In the genomic region with DNA sequence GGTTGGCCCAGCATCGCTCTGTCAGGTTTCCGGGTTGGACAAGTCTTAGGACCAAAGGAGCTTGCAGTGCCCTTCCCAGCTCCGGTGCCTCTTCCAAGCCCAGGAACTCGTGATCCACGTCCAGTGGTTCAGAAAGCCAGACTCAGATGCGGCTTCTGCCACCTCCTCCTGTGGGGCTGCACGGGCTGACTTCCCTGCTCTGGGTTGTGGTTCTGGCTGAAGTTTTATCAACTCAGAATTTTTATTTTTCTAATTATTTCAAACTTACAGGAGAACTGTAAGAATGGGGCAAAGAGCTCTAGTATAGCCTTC, we compare ENCODE assay signal across 18 cellular contexts.
DNase-seq lines count a peak whose midpoint lies in the region; ATAC-seq, FAIRE-seq and TF ChIP-seq lines count a peak whose summit lies in the region.
"Had no signal": no experiment of that assay in that cellular context is flagged by ENCODE, and none has a peak within 500 bp of the region (broad histone marks: within the 10 kb centered on the region; RNA-seq: fewer than 3 reads in every experiment).

No MANE protein-coding gene starts in this region.

- H3K27me3 ChIP-seq in right cardiac atrium (ENCODE audit: control insufficient read depth, insufficient read depth) = no peaks in the 10 kb centered on the region
- no peaks in the 10 kb centered on the region for H3K27me3 ChIP-seq in right atrium auricular region
- no peaks in the 10 kb centered on the region for H3K27me3 ChIP-seq in K562 (ENCODE audit: control insufficient read depth in 2 of 2, insufficient read depth in 2 of 2, low read length in 2 of 2)
- no peaks in the 10 kb centered on the region for H3K27me3 ChIP-seq in transverse colon
- no peaks in the 10 kb centered on the region for H3K27me3 ChIP-seq in foreskin keratinocyte
- no peaks in the 10 kb centered on the region for H3K27me3 ChIP-seq in SK-N-SH (ENCODE audit: insufficient read depth)
- H3K27me3 ChIP-seq: SJCRH30 had no signal

- DNase-seq in right cardiac atrium (no peak), right atrium auricular region (ENCODE audit: low spot score) (no peak), K562 (ENCODE audit: extremely low read depth in 1 of 4, low spot score in 3 of 4) (no peak), transverse colon (no peak), foreskin keratinocyte (no peak), SK-N-SH (no peak)
- DNase-seq in natural killer cell treated with Interleukin-12 subunit alpha and Interleukin-12 subunit beta and Interleukin-15 and Interleukin-18, amount 100 ng/mL, for 72 hours (ENCODE audit: low spot score) = no peak
- DNase-seq in activated CD8-positive, alpha-beta T cell treated with anti-CD3 and anti-CD28 coated beads, Interleukin-2, amount 10 ng/mL, durations not matched to agents 7 days and 5 days = no peak
- DNase-seq: CD4-positive, alpha-beta memory T cell; DMS153; GF-D8; GM23248; HCEC 1CT; NCI-H1436; NCI-H1930; NCI-H526; SJCRH30 had no signal

- 78% methylated on average over 7 of the region's 7 CpGs for WGBS in right cardiac atrium
- WGBS in K562 (ENCODE audit: insufficient coverage, low coverage, missing lambda C conversion rate) = 92% methylated on average over 7 of the region's 7 CpGs
- 100% methylated on average over 2 to 7 of the region's 7 CpGs for WGBS in transverse colon (ENCODE audit: low coverage in 1 of 2), 2 donors
- 100% methylated on average over 5 of the region's 7 CpGs for WGBS in SK-N-SH (ENCODE audit: low lambda C conversion rate)

- POLR2A ChIA-PET in K562 (lab: Yijun Ruan, JAX) = interaction anchor here (0.6 to 11.2 kb wide), 23 partner anchors 10 to 554 kb away, joined by 3 to 193 read pairs (median 5); a partner anchor contains a TSS
- POLR2A ChIA-PET in activated CD8-positive, alpha-beta T cell treated with anti-CD3 and anti-CD28 coated beads, Interleukin-2, amount 10 ng/mL, durations not matched to agents 7 days and 5 days (lab: Charles Lee) = no interaction called here
- POLR2A ChIA-PET in SK-N-SH (lab: Yijun Ruan, JAX) = no interaction called here

- no peaks in the 10 kb centered on the region for H3K9me3 ChIP-seq in right cardiac atrium (ENCODE audit: control insufficient read depth, low read length)
- no peaks in the 10 kb centered on the region for H3K9me3 ChIP-seq in right atrium auricular region
- H3K9me3 ChIP-seq in K562 (replicated peaks; ENCODE audit: control insufficient read depth, insufficient read depth, low read depth, low read length) = no peaks in the 10 kb centered on the region
- H3K9me3 ChIP-seq in transverse colon = no peaks in the 10 kb centered on the region
- H3K9me3 ChIP-seq in SK-N-SH = no peaks in the 10 kb centered on the region
- H3K9me3 ChIP-seq: A549, SJCRH30 had no signal

- H4K20me1 ChIP-seq in K562 (replicated peaks; ENCODE audit: control insufficient read depth, insufficient read depth, low read length) (peaks cover 52% of the 10 kb centered on the region), SK-N-SH (ENCODE audit: insufficient read depth) (no peaks in the 10 kb centered on the region)

- peak overlapping the region; percentile 42 for H3K4me3 Mint-ChIP-seq in natural killer cell treated with Interleukin-12 subunit alpha and Interleukin-12 subunit beta and Interleukin-15 and Interleukin-18, amount 100 ng/mL, for 72 hours
- H3K4me3 Mint-ChIP-seq in activated CD8-positive, alpha-beta T cell treated with anti-CD3 and anti-CD28 coated beads, Interleukin-2, amount 10 ng/mL, durations not matched to agents 7 days and 5 days = no peak overlapping the region
- H3K4me3 Mint-ChIP-seq: CD4-positive, alpha-beta memory T cell had no signal

- TF ChIP-seq POLR2A in K562 (conservative IDR thresholded peaks at IDR 0.05) (no peak), transverse colon (IDR thresholded peaks at IDR 0.05) (no peak)

- no peak for TF ChIP-seq RAD21 in K562 (CRISPR knock-in tag; conservative IDR thresholded peaks at IDR 0.05 in 1 of 2, IDR thresholded peaks at IDR 0.05 in 1 of 2)
- no peak for TF ChIP-seq RAD21 in SK-N-SH (IDR thresholded peaks at IDR 0.05; ENCODE audit: low read length)

- no peak for FAIRE-seq in K562 (lab: Jason Lieb, UNC)
- FAIRE-seq: A549 had no signal

- peaks cover 36 to 37% of the 10 kb centered on the region in 2 donors for H3K4me1 Mint-ChIP-seq in natural killer cell treated with Interleukin-12 subunit alpha and Interleukin-12 subunit beta and Interleukin-15 and Interleukin-18, amount 100 ng/mL, for 72 hours (ENCODE audit: low read depth in 2 of 2)
- H3K4me1 Mint-ChIP-seq in activated CD8-positive, alpha-beta T cell treated with anti-CD3 and anti-CD28 coated beads, Interleukin-2, amount 10 ng/mL, durations not matched to agents 7 days and 5 days (ENCODE audit: low read depth) = peaks cover 23% of the 10 kb centered on the region

- ATAC-seq in right cardiac atrium (no peak), K562 (no peak), foreskin keratinocyte (no peak)
- no peak for ATAC-seq in natural killer cell treated with Interleukin-12 subunit alpha and Interleukin-12 subunit beta and Interleukin-15 and Interleukin-18, amount 100 ng/mL, for 72 hours
- ATAC-seq in activated CD8-positive, alpha-beta T cell treated with anti-CD3 and anti-CD28 coated beads, Interleukin-2, amount 10 ng/mL, durations not matched to agents 7 days and 5 days = no peak
- ATAC-seq: A549 had no signal

- H3F3A ChIP-seq in SK-N-SH (replicated peaks; ENCODE audit: insufficient read depth) = no peaks in the 10 kb centered on the region

- no peaks in the 10 kb centered on the region for H3K9me3 Mint-ChIP-seq in natural killer cell treated with Interleukin-12 subunit alpha and Interleukin-12 subunit beta and Interleukin-15 and Interleukin-18, amount 100 ng/mL, for 72 hours
- no peaks in the 10 kb centered on the region for H3K9me3 Mint-ChIP-seq in activated CD8-positive, alpha-beta T cell treated with anti-CD3 and anti-CD28 coated beads, Interleukin-2, amount 10 ng/mL, durations not matched to agents 7 days and 5 days (ENCODE audit: insufficient read depth)

- H3K4me1 ChIP-seq in right cardiac atrium (ENCODE audit: control insufficient read depth, insufficient read depth, low read length) = peaks cover 2% of the 10 kb centered on the region
- no peaks in the 10 kb centered on the region for H3K4me1 ChIP-seq in right atrium auricular region
- H3K4me1 ChIP-seq in K562 (replicated peaks in 1 of 2; ENCODE audit: control insufficient read depth in 2 of 2, insufficient read depth in 2 of 2, low read length in 2 of 2) = peaks cover 4 to 45% of the 10 kb centered on the region in 2 experiments; a peak in 4 of 5 replicates
- no peaks in the 10 kb centered on the region for H3K4me1 ChIP-seq in transverse colon
- H3K4me1 ChIP-seq in foreskin keratinocyte = no peaks in the 10 kb centered on the region
- H3K4me1 ChIP-seq in SK-N-SH (ENCODE audit: control insufficient read depth in 1 of 2, insufficient read depth in 2 of 2, low read depth in 1 of 2, low read length in 1 of 2) = peaks cover 0 to 27% of the 10 kb centered on the region in 2 experiments; a peak in 1 of 4 replicates
- H3K4me1 ChIP-seq: A549, SJCRH30 had no signal

- peaks cover 22% of the 10 kb centered on the region for H3K9me1 ChIP-seq in K562 (ENCODE audit: control insufficient read depth, insufficient read depth, low read length)

- H3K27ac Mint-ChIP-seq in natural killer cell treated with Interleukin-12 subunit alpha and Interleukin-12 subunit beta and Interleukin-15 and Interleukin-18, amount 100 ng/mL, for 72 hours = peak overlapping the region; percentile 73 to 78
- H3K27ac Mint-ChIP-seq in activated CD8-positive, alpha-beta T cell treated with anti-CD3 and anti-CD28 coated beads, Interleukin-2, amount 10 ng/mL, durations not matched to agents 7 days and 5 days = no peak overlapping the region

- H3K36me3 Mint-ChIP-seq in natural killer cell treated with Interleukin-12 subunit alpha and Interleukin-12 subunit beta and Interleukin-15 and Interleukin-18, amount 100 ng/mL, for 72 hours = no peaks in the 10 kb centered on the region
- no peaks in the 10 kb centered on the region for H3K36me3 Mint-ChIP-seq in activated CD8-positive, alpha-beta T cell treated with anti-CD3 and anti-CD28 coated beads, Interleukin-2, amount 10 ng/mL, durations not matched to agents 7 days and 5 days (ENCODE audit: low read depth)

- peak overlapping the region in 1 of 2 experiments; percentile 22; a peak in 2 of 4 replicates for H3K9ac ChIP-seq in K562 (ENCODE audit: insufficient read depth in 1 of 2, low read depth in 2 of 2, low read length in 2 of 2)
- H3K9ac ChIP-seq in SK-N-SH = no peak overlapping the region
- H3K9ac ChIP-seq: GM23248 had no signal

- no peaks in the 10 kb centered on the region for H3K27me3 Mint-ChIP-seq in natural killer cell treated with Interleukin-12 subunit alpha and Interleukin-12 subunit beta and Interleukin-15 and Interleukin-18, amount 100 ng/mL, for 72 hours
- H3K27me3 Mint-ChIP-seq in activated CD8-positive, alpha-beta T cell treated with anti-CD3 and anti-CD28 coated beads, Interleukin-2, amount 10 ng/mL, durations not matched to agents 7 days and 5 days (ENCODE audit: low read depth) = no peaks in the 10 kb centered on the region
- H3K27me3 Mint-ChIP-seq: CD4-positive, alpha-beta memory T cell had no signal

- no TSS peak for BruUV-seq in K562 (replicated peaks; lab: Mats Ljungman, UMichigan)

- in situ Hi-C loops in K562 (cut with MboI) = no loop called here
- in situ Hi-C loops in transverse colon (cut with MboI; ENCODE audit: low pct_ligation_motif_present in 1 of 4, low pct_unique_long_range_greater_than_20kb in 1 of 4, low sequenced_read_pairs in 3 of 4) = no loop called here

- intact Hi-C loops in right cardiac atrium (cut with DNase I) = no loop called here
- intact Hi-C loops in K562 (cut with micrococcal nuclease) = no loop called here
- intact Hi-C loops in transverse colon (cut with DNase I; ENCODE audit: low total_unique reads) = no loop called here

- TF ChIP-seq EP300 in K562 (IDR thresholded peaks at IDR 0.05; ENCODE audit: low read length) (no peak), transverse colon (IDR thresholded peaks at IDR 0.05; ENCODE audit: low read depth) (no peak), SK-N-SH (IDR thresholded peaks at IDR 0.05; ENCODE audit: borderline replicate concordance in 1 of 2, low read depth in 1 of 2, low read length in 1 of 2) (no peak)

- H3K9me2 ChIP-seq in SK-N-SH = no peaks in the 10 kb centered on the region

- TF ChIP-seq CTCF in right atrium auricular region (IDR thresholded peaks at IDR 0.05) (no peak), K562 (IDR thresholded peaks at IDR 0.05 in 2 of 3, conservative IDR thresholded peaks at IDR 0.05 in 1 of 3; ENCODE audit: insufficient read depth in 2 of 3, low read depth in 1 of 3, low read length in 3 of 3) (no peak), transverse colon (IDR thresholded peaks at IDR 0.05) (no peak), foreskin keratinocyte (conservative IDR thresholded peaks at IDR 0.05) (no peak), SK-N-SH (IDR thresholded peaks at IDR 0.05) (no peak)

- H3K4me3 ChIP-seq in right cardiac atrium (ENCODE audit: low read length) = no peak overlapping the region
- no peak overlapping the region for H3K4me3 ChIP-seq in right atrium auricular region
- no peak overlapping the region for H3K4me3 ChIP-seq in K562
- H3K4me3 ChIP-seq in transverse colon = no peak overlapping the region
- no peak overlapping the region for H3K4me3 ChIP-seq in SK-N-SH (ENCODE audit: low read depth in 2 of 2, low read length in 1 of 2)
- H3K4me3 ChIP-seq: A549, GM23248, SJCRH30 had no signal

- H3K27ac ChIP-seq in right cardiac atrium (ENCODE audit: low read length) (peak overlapping the region; percentile 62), right atrium auricular region (no peak overlapping the region), K562 (ENCODE audit: extremely low read depth, low read depth, low read length) (no peak overlapping the region), transverse colon (no peak overlapping the region), foreskin keratinocyte (no peak overlapping the region), SK-N-SH (ENCODE audit: low read depth in 2 of 2, low read length in 1 of 2) (no peak overlapping the region)
- H3K27ac ChIP-seq: A549, GM23248, SJCRH30 had no signal

- CTCF ChIA-PET in K562 (lab: Yijun Ruan, JAX; ENCODE audit: low intra/inter-chr PET ratio) = no interaction called here
- CTCF ChIA-PET in activated CD8-positive, alpha-beta T cell treated with anti-CD3 and anti-CD28 coated beads, Interleukin-2, amount 10 ng/mL, durations not matched to agents 7 days and 5 days (lab: Charles Lee) = interaction anchor here (1.3 to 1.4 kb wide), 2 partner anchors 17 to 24 kb away, joined by 3 to 4 read pairs; no protein-coding TSS in a partner anchor
- CTCF ChIA-PET in SK-N-SH (lab: Yijun Ruan, JAX) = interaction anchor here (0.9 to 2.5 kb wide), 5 partner anchors 10 to 40 kb away, joined by 3 to 10 read pairs (median 7); no protein-coding TSS in a partner anchor

- no peaks in the 10 kb centered on the region for H3K79me2 ChIP-seq in K562 (ENCODE audit: control insufficient read depth, insufficient read depth, low read length)
- H3K79me2 ChIP-seq in SK-N-SH (ENCODE audit: insufficient read depth) = no peaks in the 10 kb centered on the region

- H3K36me3 ChIP-seq in right atrium auricular region (peaks cover 30% of the 10 kb centered on the region), K562 (ENCODE audit: control insufficient read depth, insufficient read depth, low read length) (peaks cover 94% of the 10 kb centered on the region), transverse colon (peaks cover 0 to 10% (median 3%) of the 10 kb centered on the region in 4 donors), SK-N-SH (replicated peaks in 1 of 2; ENCODE audit: control insufficient read depth in 1 of 2, insufficient read depth in 2 of 2, low read length in 1 of 2) (peaks cover 0 to 43% of the 10 kb centered on the region in 2 experiments)

- H2AFZ ChIP-seq in K562 (ENCODE audit: low read depth, low read length) (no peak overlapping the region), SK-N-SH (ENCODE audit: low read depth) (no peak overlapping the region)
- H2AFZ ChIP-seq: GM23248 had no signal

- H3K4me2 ChIP-seq in K562 (ENCODE audit: insufficient read depth, low read length) (no peak overlapping the region), SK-N-SH (no peak overlapping the region)
- H3K4me2 ChIP-seq: A549 had no signal
